12 cellular contexts compared by ENCODE assay signal in genomic region chr18:78406743-78407455, GRCh38.
DNase-seq lines count a peak whose midpoint lies in the region; ATAC-seq and TF ChIP-seq lines count a peak whose summit lies in the region.
"Had no signal": no experiment of that assay in that cellular context is flagged by ENCODE, and none has a peak within 500 bp of the region (broad histone marks: within the 10 kb centered on the region; RNA-seq: fewer than 3 reads in every experiment).

No MANE protein-coding gene starts in this region.

- no peak overlapping the region for H3K4me3 ChIP-seq in BLaER1 treated with 17β-estradiol and CSF1 and Interleukin-3, amounts not matched to agents 10 nM and 100 nM
- H3K4me3 ChIP-seq in MM.1S (ENCODE audit: low read length), result no peak overlapping the region
- H3K4me3 ChIP-seq: GM12878 had no signal

- no peaks in the 10 kb centered on the region for H3K79me2 ChIP-seq in MM.1S (ENCODE audit: low read length)

- ATAC-seq in left colon, result peak; percentile 72
- ATAC-seq in GM18907 (IDR thresholded peaks at IDR 0.05; ENCODE audit: unreplicated experiment), result no peak
- no peak for ATAC-seq in HG03571 (IDR thresholded peaks at IDR 0.05; ENCODE audit: unreplicated experiment)
- ATAC-seq: activated naive CD4-positive, alpha-beta T cell treated with anti-CD3 and anti-CD28 coated beads, Interleukin-2, amount 50 U/mL, for 72 hours; GM12878 had no signal

- peak overlapping the region; percentile 18 to 54 (median 40) for H3K4me2 ChIP-seq in BLaER1 treated with 17β-estradiol and CSF1 and Interleukin-3, amounts not matched to agents 10 nM and 100 nM
- no peak overlapping the region for H3K4me2 ChIP-seq in MM.1S (ENCODE audit: low read depth, low read length)

- H2AFZ ChIP-seq in MM.1S (ENCODE audit: low read length), result no peak overlapping the region

- H3K9me3 ChIP-seq in BLaER1 treated with 17β-estradiol and CSF1 and Interleukin-3, amounts not matched to agents 10 nM and 100 nM (replicated peaks in 1 of 11), result no peaks in the 10 kb centered on the region
- H3K9me3 ChIP-seq in MM.1S (replicated peaks; ENCODE audit: insufficient read depth, low read length), result no peaks in the 10 kb centered on the region

- H3K27me3 ChIP-seq in BLaER1 treated with 17β-estradiol and CSF1 and Interleukin-3, amounts not matched to agents 10 nM and 100 nM, result peaks cover 0 to 11% (median 5%) of the 10 kb centered on the region in 11 experiments; a peak in 8 of 22 replicates
- no peaks in the 10 kb centered on the region for H3K27me3 ChIP-seq in MM.1S (replicated peaks; ENCODE audit: insufficient read depth, low read length)

- H3K27ac ChIP-seq in BLaER1 treated with 17β-estradiol and CSF1 and Interleukin-3, amounts not matched to agents 10 nM and 100 nM, result no peak overlapping the region
- H3K27ac ChIP-seq in MM.1S (ENCODE audit: low read length), result no peak overlapping the region

- H3K4me1 ChIP-seq in BLaER1 treated with 17β-estradiol and CSF1 and Interleukin-3, amounts not matched to agents 10 nM and 100 nM, result peaks cover 7 to 11% (median 9%) of the 10 kb centered on the region in 10 experiments; a peak in 17 of 20 replicates
- no peaks in the 10 kb centered on the region for H3K4me1 ChIP-seq in MM.1S (ENCODE audit: low read length)

- TF ChIP-seq CTCF in MM.1S (IDR thresholded peaks at IDR 0.05; ENCODE audit: low read length), result no peak

- no peak overlapping the region for H3K9ac ChIP-seq in BLaER1 treated with 17β-estradiol and CSF1 and Interleukin-3, amounts not matched to agents 10 nM and 100 nM
- H3K9ac ChIP-seq in MM.1S (ENCODE audit: low read length), result no peak overlapping the region

- no peaks in the 10 kb centered on the region for H3F3A ChIP-seq in MM.1S (ENCODE audit: insufficient read depth, low read length)

- H3K36me3 ChIP-seq in BLaER1 treated with 17β-estradiol and CSF1 and Interleukin-3, amounts not matched to agents 10 nM and 100 nM, result no peaks in the 10 kb centered on the region
- H3K36me3 ChIP-seq in MM.1S (replicated peaks; ENCODE audit: insufficient read depth, low read length), result no peaks in the 10 kb centered on the region

- peak; percentile 92 for DNase-seq in DMS153 treated with DMSO at 0.1 percent for 48 hours (lab: John Stamatoyannopoulos, UW; ENCODE audit: unreplicated experiment)
- peak; percentile 43 for DNase-seq in NCI-H69 (lab: John Stamatoyannopoulos, UW)
- peak; percentile 10 to 70 for DNase-seq in left colon
- no peak for DNase-seq in MM.1S
- DNase-seq: islet precursor cell, T-helper 9 cell, trophoblast cell had no signal

- H4K20me1 ChIP-seq in BLaER1 treated with 17β-estradiol and CSF1 and Interleukin-3, amounts not matched to agents 10 nM and 100 nM, result no peaks in the 10 kb centered on the region
- no peaks in the 10 kb centered on the region for H4K20me1 ChIP-seq in MM.1S (ENCODE audit: insufficient read depth, low read length)

- H3K9me2 ChIP-seq in MM.1S (replicated peaks; ENCODE audit: insufficient read depth, low read length), result no peaks in the 10 kb centered on the region

- intact Hi-C loops in left colon (cut with DNase I, micrococcal nuclease), result no loop called here
